In the genomic region with DNA sequence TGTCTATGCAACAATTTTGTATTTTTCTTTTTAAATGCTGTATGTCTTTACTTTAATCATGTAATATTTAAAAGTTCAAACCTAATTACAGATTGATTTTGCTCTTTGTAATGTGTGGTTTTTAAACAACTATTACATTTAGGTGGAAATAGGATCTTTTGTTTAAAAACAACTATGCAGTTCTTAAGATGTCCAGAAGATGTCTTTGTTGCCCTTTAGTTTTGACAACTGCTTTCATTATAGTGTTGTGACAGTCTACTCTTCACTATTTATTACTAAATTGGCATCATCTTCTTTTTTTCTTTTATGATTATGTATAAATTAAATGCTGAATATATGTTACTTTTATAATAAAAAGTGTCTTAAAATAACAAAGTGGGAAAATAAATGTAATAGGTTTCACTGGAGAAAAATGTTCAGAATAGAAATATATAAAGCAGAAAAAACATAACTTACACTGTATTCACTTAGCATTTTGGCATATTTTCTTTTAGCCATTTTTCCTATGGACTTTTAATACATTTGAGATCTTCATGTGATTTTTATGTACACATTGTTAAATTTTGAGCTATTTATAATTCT, we compare ENCODE assay signal across 8 cellular contexts. TPM values are rescaled to one million over a fixed set of nuclear protein-coding genes. Genes with fewer than 3 reads are reported as not detected.
DNase-seq lines count a peak whose midpoint lies in the region; ATAC-seq and TF ChIP-seq lines count a peak whose summit lies in the region.

No MANE protein-coding gene starts in this region.

- no peak overlapping the region for H3K4me3 ChIP-seq in AG04449 (ENCODE audit: low read depth, low read length)
- no peak overlapping the region for H3K4me3 ChIP-seq in mammary epithelial cell (replicated peaks in 1 of 3; ENCODE audit: insufficient read depth in 1 of 3, low read depth in 2 of 3, low read length in 3 of 3)

- H3K36me3 ChIP-seq in mammary epithelial cell (ENCODE audit: insufficient read depth, low read length) = no peaks in the 10 kb centered on the region

- TF ChIP-seq CTCF in AG04449 (IDR thresholded peaks at IDR 0.05; ENCODE audit: insufficient read depth, low read length, missing control alignments) = peak; percentile 30
- TF ChIP-seq CTCF in GM13976 (IDR thresholded peaks at IDR 0.05; ENCODE audit: borderline replicate concordance, control extremely low read depth, extremely low read depth, insufficient read depth, missing control alignments) = peak; percentile 23
- peak; percentile 60 to 62 for TF ChIP-seq CTCF in mammary epithelial cell (conservative IDR thresholded peaks at IDR 0.05 in 1 of 2, IDR thresholded peaks at IDR 0.05 in 1 of 2; ENCODE audit: extremely low read depth in 1 of 2, insufficient read depth in 1 of 2, low read depth in 1 of 2, low read length in 2 of 2)

- H3K9me3 ChIP-seq in mammary epithelial cell (replicated peaks; ENCODE audit: insufficient read depth, low read length) = no peaks in the 10 kb centered on the region

- in situ Hi-C loops in GM13976 (cut with MboI; ENCODE audit: low sequenced_read_pairs, unreplicated experiment) = loop anchor here (10.0 to 25.0 kb wide), 3 partner anchors 120 to 498 kb away; no protein-coding TSS in a partner anchor
- in situ Hi-C loops in mammary epithelial cell (cut with MboI; ENCODE audit: low sequenced_read_pairs in 2 of 2) = loop anchor here (10.0 to 25.0 kb wide), 3 partner anchors 110 to 498 kb away; no protein-coding TSS in a partner anchor

- ATAC-seq in memory B cell (ENCODE audit: low read depth) (peak; percentile 55), HG03135 (IDR thresholded peaks at IDR 0.05; ENCODE audit: unreplicated experiment) (no peak)

- no TSS peak for BruUV-seq in mammary epithelial cell (replicated peaks; lab: Mats Ljungman, UMichigan)

- no peak overlapping the region for H3K4me3 Mint-ChIP-seq in memory B cell
- H3K4me3 Mint-ChIP-seq in activated CD4-positive, alpha-beta T cell treated with anti-CD3 and anti-CD28 coated beads, Interleukin-2, amount 10 ng/mL, durations not matched to agents 7 days and 5 days = no peak overlapping the region
- H3K4me3 Mint-ChIP-seq in T-helper 2 cell treated with Interferon-gamma antibody and Interleukin-4, amounts not matched to agents 5 μg/mL and 100 μg/mL, for 36 hours = no peak overlapping the region

- no peaks in the 10 kb centered on the region for H3K9me3 Mint-ChIP-seq in memory B cell
- no peaks in the 10 kb centered on the region for H3K9me3 Mint-ChIP-seq in activated CD4-positive, alpha-beta T cell treated with anti-CD3 and anti-CD28 coated beads, Interleukin-2, amount 10 ng/mL, durations not matched to agents 7 days and 5 days
- H3K9me3 Mint-ChIP-seq in T-helper 2 cell treated with Interferon-gamma antibody and Interleukin-4, amounts not matched to agents 5 μg/mL and 100 μg/mL, for 36 hours = no peaks in the 10 kb centered on the region

- H4K20me1 ChIP-seq in mammary epithelial cell (ENCODE audit: insufficient read depth, low read length) = no peaks in the 10 kb centered on the region

- POLR2A ChIA-PET in AG04449 (lab: Yijun Ruan, JAX) = no interaction called here
- POLR2A ChIA-PET in activated CD4-positive, alpha-beta T cell treated with anti-CD3 and anti-CD28 coated beads, Interleukin-2, amount 10 ng/mL, durations not matched to agents 7 days and 5 days (lab: Charles Lee) = no interaction called here

- intact Hi-C loops in mammary epithelial cell (cut with micrococcal nuclease) = loop anchor here (1.0 to 5.0 kb wide), 5 partner anchors 28 to 498 kb away; a partner anchor contains a TSS

- no peaks in the 10 kb centered on the region for H3K27me3 ChIP-seq in mammary epithelial cell (ENCODE audit: insufficient read depth, low read length)

- H3K79me2 ChIP-seq in mammary epithelial cell (ENCODE audit: insufficient read depth, low read length) = no peaks in the 10 kb centered on the region

- dilution Hi-C loops in mammary epithelial cell (cut with HindIII; ENCODE audit: low sequenced_read_pairs) = no loop called here

- no peaks in the 10 kb centered on the region for H3K4me1 Mint-ChIP-seq in memory B cell
- H3K4me1 Mint-ChIP-seq in activated CD4-positive, alpha-beta T cell treated with anti-CD3 and anti-CD28 coated beads, Interleukin-2, amount 10 ng/mL, durations not matched to agents 7 days and 5 days = no peaks in the 10 kb centered on the region
- no peaks in the 10 kb centered on the region for H3K4me1 Mint-ChIP-seq in T-helper 2 cell treated with Interferon-gamma antibody and Interleukin-4, amounts not matched to agents 5 μg/mL and 100 μg/mL, for 36 hours (ENCODE audit: low read depth)

- peaks cover 7% of the 10 kb centered on the region for H3K4me1 ChIP-seq in mammary epithelial cell (ENCODE audit: insufficient read depth, low read length)

- DNase-seq in AG04449 (ENCODE audit: low read depth, low spot score) (no peak), GM13976 (ENCODE audit: low spot score) (peak; percentile 53), NCI-H2029 treated with DMSO at 0.1 percent for 48 hours (lab: John Stamatoyannopoulos, UW) (peak; percentile 40), mammary epithelial cell (peak; percentile 6), memory B cell (ENCODE audit: low spot score in 2 of 2) (peak in 1 of 2 donors; percentile 3)
- DNase-seq in activated CD4-positive, alpha-beta T cell treated with anti-CD3 and anti-CD28 coated beads, Interleukin-2, amount 10 ng/mL, durations not matched to agents 7 days and 5 days = no peak
- DNase-seq in T-helper 2 cell treated with Interferon-gamma antibody and Interleukin-4, amounts not matched to agents 5 μg/mL and 100 μg/mL, for 36 hours (ENCODE audit: low spot score) = no peak

- CTCF ChIA-PET in AG04449 (lab: Yijun Ruan, JAX) = interaction anchor here (0.6 to 5.3 kb wide), 10 partner anchors 9 to 498 kb away, joined by 3 to 198 read pairs (median 4); no protein-coding TSS in a partner anchor
- CTCF ChIA-PET in mammary epithelial cell (lab: Charles Lee; ENCODE audit: low non-redundant PET) = interaction anchor here (0.6 kb wide), 1 partner anchor 119 kb away, joined by 3 read pairs; no protein-coding TSS in a partner anchor
- CTCF ChIA-PET in activated CD4-positive, alpha-beta T cell treated with anti-CD3 and anti-CD28 coated beads, Interleukin-2, amount 10 ng/mL, durations not matched to agents 7 days and 5 days (lab: Charles Lee) = interaction anchor here (1.3 to 1.6 kb wide), 2 partner anchors 9 to 120 kb away, joined by 3 to 4 read pairs; no protein-coding TSS in a partner anchor

- no peak overlapping the region for H3K4me2 ChIP-seq in mammary epithelial cell (ENCODE audit: insufficient read depth, low read depth, low read length)

- H2AFZ ChIP-seq in mammary epithelial cell (ENCODE audit: low read depth, low read length) = no peak overlapping the region

- peaks cover 2% of the 10 kb centered on the region for H3K27me3 Mint-ChIP-seq in memory B cell
- H3K27me3 Mint-ChIP-seq in activated CD4-positive, alpha-beta T cell treated with anti-CD3 and anti-CD28 coated beads, Interleukin-2, amount 10 ng/mL, durations not matched to agents 7 days and 5 days = peaks cover 12% of the 10 kb centered on the region
- H3K27me3 Mint-ChIP-seq in T-helper 2 cell treated with Interferon-gamma antibody and Interleukin-4, amounts not matched to agents 5 μg/mL and 100 μg/mL, for 36 hours (ENCODE audit: low read depth) = peaks cover 10% of the 10 kb centered on the region

- H3K36me3 Mint-ChIP-seq in memory B cell = no peaks in the 10 kb centered on the region
- H3K36me3 Mint-ChIP-seq in activated CD4-positive, alpha-beta T cell treated with anti-CD3 and anti-CD28 coated beads, Interleukin-2, amount 10 ng/mL, durations not matched to agents 7 days and 5 days (ENCODE audit: low read depth) = no peaks in the 10 kb centered on the region
- H3K36me3 Mint-ChIP-seq in T-helper 2 cell treated with Interferon-gamma antibody and Interleukin-4, amounts not matched to agents 5 μg/mL and 100 μg/mL, for 36 hours (ENCODE audit: low read depth) = no peaks in the 10 kb centered on the region

- H3K27ac Mint-ChIP-seq in memory B cell = no peak overlapping the region
- no peak overlapping the region for H3K27ac Mint-ChIP-seq in activated CD4-positive, alpha-beta T cell treated with anti-CD3 and anti-CD28 coated beads, Interleukin-2, amount 10 ng/mL, durations not matched to agents 7 days and 5 days
- no peak overlapping the region for H3K27ac Mint-ChIP-seq in T-helper 2 cell treated with Interferon-gamma antibody and Interleukin-4, amounts not matched to agents 5 μg/mL and 100 μg/mL, for 36 hours

- H3K9ac ChIP-seq in mammary epithelial cell (ENCODE audit: insufficient read depth, low read length) = no peak overlapping the region

- H3K27ac ChIP-seq in mammary epithelial cell (ENCODE audit: insufficient read depth, low read depth, low read length) = no peak overlapping the region

RNA-seq across cellular contexts. Expression of a gene that starts 27.1 kb away (rescaled TPM):
- 100 to 1,000 TPM in 1 of 2 donors, 10 to 100 TPM in 1; 54.5 to 104 TPM for total RNA-seq in mammary epithelial cell
- polyA plus RNA-seq in mammary epithelial cell = 19.9 TPM
- 110 TPM for polyA minus RNA-seq in mammary epithelial cell
- total RNA-seq in activated CD4-positive, alpha-beta T cell treated with anti-CD3 and anti-CD28 coated beads, Interleukin-2, amount 10 ng/mL, durations not matched to agents 7 days and 5 days = 10 to 100 TPM; 33.3 to 36.9 TPM

Comparison
In these comparisons a context has a peak if more than half of its experiments do, and no peak if none do; other contexts are left out.
1. DNase-seq: peak in GM13976 (single experiment), NCI-H2029 treated with DMSO at 0.1 percent for 48 hours (single experiment) and mammary epithelial cell (single experiment); none in AG04449 (single experiment), activated CD4-positive, alpha-beta T cell treated with anti-CD3 and anti-CD28 coated beads, Interleukin-2, amount 10 ng/mL, durations not matched to agents 7 days and 5 days (single experiment) and T-helper 2 cell treated with Interferon-gamma antibody and Interleukin-4, amounts not matched to agents 5 μg/mL and 100 μg/mL, for 36 hours (single experiment).
2. Peak in every context shown above with its lines, with median percentiles within 50 percentile points of each other: CTCF ChIP-seq.